Comparison of ENCODE assay signal across 8 cellular contexts in the genomic region with DNA sequence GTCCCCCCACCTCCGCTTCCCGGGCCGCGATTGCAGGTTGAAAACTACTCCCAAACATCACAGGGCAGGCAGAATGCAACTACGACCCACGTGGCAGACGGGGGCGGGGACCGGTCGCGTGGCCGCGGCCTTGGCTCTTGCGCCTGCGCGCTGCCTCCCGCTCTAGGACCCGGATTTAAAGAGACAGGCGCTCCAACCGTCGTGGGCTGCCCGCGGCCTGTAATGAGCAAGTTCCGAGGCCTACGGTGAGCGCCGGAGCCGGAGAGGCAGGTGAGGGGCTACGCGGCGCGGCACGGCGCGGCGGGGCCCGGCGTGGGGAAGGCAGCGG. TPM values are rescaled to one million over a fixed set of nuclear protein-coding genes. Genes with fewer than 3 reads are reported as not detected.
DNase-seq lines count a peak whose midpoint lies in the region; ATAC-seq and TF ChIP-seq lines count a peak whose summit lies in the region.

A gene (plus strand): TSS at position 160 of the 328 bp plus-strand sequence. CDS start 2,494 bp downstream, outside the sequence.

- no peak for TF ChIP-seq CTCF in uterus (IDR thresholded peaks at IDR 0.05)

- H3K27me3 ChIP-seq in right cardiac atrium (ENCODE audit: control insufficient read depth, insufficient read depth) (no peaks in the 10 kb centered on the region), uterus (no peaks in the 10 kb centered on the region)

- intact Hi-C loops in T-helper 2 cell treated with Interferon-gamma antibody and Interleukin-4, amounts not matched to agents 100 ng/mL and 5 ng/mL, for 36 hours (cut with micrococcal nuclease), result loop anchor here (1.0 to 5.0 kb wide), 6 partner anchors 19 to 828 kb away; a partner anchor contains a TSS
- intact Hi-C loops in right cardiac atrium (cut with DNase I) (loop anchor here in 1 of 4 donors (5.0 kb wide), 1 partner anchor 107 kb away; no protein-coding TSS in a partner anchor), uterus (cut with DNase I; ENCODE audit: low total_unique reads) (no loop called here)

- H3K9me3 ChIP-seq in right cardiac atrium (ENCODE audit: control insufficient read depth, low read length), result no peaks in the 10 kb centered on the region
- H3K9me3 ChIP-seq in uterus, result no peaks in the 10 kb centered on the region

- WGBS in right cardiac atrium, result under 1% methylated on average over 39 of the region's 39 CpGs

- ATAC-seq in GM18502 (IDR thresholded peaks at IDR 0.05; ENCODE audit: poor library complexity, unreplicated experiment) (peak; percentile 81), HG02970 (IDR thresholded peaks at IDR 0.05; ENCODE audit: low FRiP score, unreplicated experiment) (peak; percentile 83), right cardiac atrium (peak; percentile 93 to 96)

- peak within 1 kb of the TSS; percentile 92 for H3K4me3 ChIP-seq in right cardiac atrium (ENCODE audit: low read length)
- peak within 1 kb of the TSS; percentile 82 to 83 for H3K4me3 ChIP-seq in uterus

- H3K36me3 ChIP-seq in uterus, result no peaks in the 10 kb centered on the region

- DNase-seq in NCI-H1930 (lab: John Stamatoyannopoulos, UW) (peak; percentile 82 to 88), anterior cingulate cortex (lab: John Stamatoyannopoulos, UW) (peak; percentile 44 to 93 (median 89)), right cardiac atrium (peak; percentile 95 to 98 (median 98)), pulmonary artery endothelial cell (ENCODE audit: low read depth, low spot score) (peak; percentile 67), uterus (peak; percentile 94 to 95)

- TF ChIP-seq POLR2A in uterus (IDR thresholded peaks at IDR 0.05), result peak; percentile 56 to 81

- H3K4me1 ChIP-seq in right cardiac atrium (ENCODE audit: control insufficient read depth, insufficient read depth, low read length), result no peaks in the 10 kb centered on the region
- H3K4me1 ChIP-seq in uterus, result no peaks in the 10 kb centered on the region

- H3K27ac ChIP-seq in right cardiac atrium (ENCODE audit: low read length), result peak within 1 kb of the TSS; percentile 98
- H3K27ac ChIP-seq in uterus, result peak within 1 kb of the TSS; percentile 99

RNA-seq across cellular contexts. Expression of the gene that starts here (rescaled TPM):
- total RNA-seq in T-helper 2 cell treated with Interferon-gamma antibody and Interleukin-4, amounts not matched to agents 100 ng/mL and 5 ng/mL, for 36 hours, result 45.1 and 46.1 TPM in 2 replicates
- total RNA-seq in right cardiac atrium (10 to 100 TPM; 17.5 to 24.1 (median 18.2) TPM), pulmonary artery endothelial cell (31.5 and 35.9 TPM in 2 replicates), uterus (100 to 1,000 TPM in 1 of 4 donors, 10 to 100 TPM in 3; 11.5 to 108 (median 57.0) TPM)
- 7.0 TPM for polyA plus RNA-seq in right cardiac atrium

Comparison
In these comparisons a context has a peak if more than half of its experiments do, and no peak if none do; other contexts are left out.
1. Peak in every context shown above with its lines: DNase-seq, ATAC-seq, H3K4me3 ChIP-seq and H3K27ac ChIP-seq.